In the genomic region with DNA sequence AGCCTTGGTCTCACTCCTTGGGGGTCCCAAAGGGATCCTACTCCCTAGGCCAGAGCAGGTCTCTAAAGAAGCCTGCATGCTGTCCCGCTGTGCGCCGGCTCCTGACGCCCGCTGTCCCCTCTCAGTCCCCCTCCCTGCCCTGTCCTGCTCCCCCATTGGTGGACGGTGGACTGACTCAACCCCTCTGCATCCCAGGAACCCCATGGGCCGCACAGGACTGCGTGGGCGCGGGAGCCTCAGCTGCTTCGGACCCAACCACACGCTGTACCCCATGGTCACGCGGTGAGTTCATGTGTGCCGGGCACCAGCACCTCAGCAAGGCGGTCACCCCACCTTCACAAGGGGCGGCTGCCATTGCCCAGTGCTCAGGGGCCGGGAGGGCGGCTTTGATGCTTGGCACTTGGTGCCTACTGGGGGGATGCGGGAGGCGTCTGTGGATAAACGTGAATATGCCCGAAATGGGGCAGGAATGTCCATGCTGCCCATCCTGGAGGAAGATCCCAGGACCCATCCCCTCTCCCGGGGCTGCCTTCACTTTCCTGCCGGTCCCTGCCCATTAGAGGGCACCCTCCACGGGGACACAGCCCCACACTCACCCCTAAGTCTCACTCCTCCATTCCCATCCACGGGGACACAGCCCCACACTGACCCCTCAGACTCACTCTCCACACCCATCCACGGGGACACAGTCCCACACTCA, we compare ENCODE assay signal across 1 cellular context.
TF ChIP-seq lines count a peak whose summit lies in the region.

No MANE protein-coding gene starts in this region.

TF ChIP-seq in HepG2, 621 proteins besides CTCF, POLR2A, EP300 and RAD21 (continued from another document):
- TF ChIP-seq, protein P1, sequence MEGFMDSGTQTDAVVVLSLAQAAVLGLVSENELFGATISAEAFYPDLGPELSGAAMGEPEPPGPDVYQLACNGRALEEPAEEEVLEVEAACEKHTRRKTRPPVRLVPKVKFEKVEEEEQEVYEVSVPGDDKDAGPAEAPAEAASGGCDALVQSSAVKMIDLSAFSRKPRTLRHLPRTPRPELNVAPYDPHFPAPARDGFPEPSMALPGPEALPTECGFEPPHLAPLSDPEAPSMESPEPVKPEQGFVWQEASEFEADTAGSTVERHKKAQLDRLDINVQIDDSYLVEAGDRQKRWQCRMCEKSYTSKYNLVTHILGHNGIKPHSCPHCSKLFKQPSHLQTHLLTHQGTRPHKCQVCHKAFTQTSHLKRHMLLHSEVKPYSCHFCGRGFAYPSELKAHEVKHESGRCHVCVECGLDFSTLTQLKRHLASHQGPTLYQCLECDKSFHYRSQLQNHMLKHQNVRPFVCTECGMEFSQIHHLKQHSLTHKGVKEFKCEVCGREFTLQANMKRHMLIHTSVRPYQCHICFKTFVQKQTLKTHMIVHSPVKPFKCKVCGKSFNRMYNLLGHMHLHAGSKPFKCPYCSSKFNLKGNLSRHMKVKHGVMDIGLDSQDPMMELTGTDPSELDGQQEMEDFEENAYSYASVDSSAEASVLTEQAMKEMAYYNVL (CRISPR knock-in tag; IDR thresholded peaks at IDR 0.05; ENCODE audit: borderline replicate concordance), result no peak
- TF ChIP-seq, protein P2, sequence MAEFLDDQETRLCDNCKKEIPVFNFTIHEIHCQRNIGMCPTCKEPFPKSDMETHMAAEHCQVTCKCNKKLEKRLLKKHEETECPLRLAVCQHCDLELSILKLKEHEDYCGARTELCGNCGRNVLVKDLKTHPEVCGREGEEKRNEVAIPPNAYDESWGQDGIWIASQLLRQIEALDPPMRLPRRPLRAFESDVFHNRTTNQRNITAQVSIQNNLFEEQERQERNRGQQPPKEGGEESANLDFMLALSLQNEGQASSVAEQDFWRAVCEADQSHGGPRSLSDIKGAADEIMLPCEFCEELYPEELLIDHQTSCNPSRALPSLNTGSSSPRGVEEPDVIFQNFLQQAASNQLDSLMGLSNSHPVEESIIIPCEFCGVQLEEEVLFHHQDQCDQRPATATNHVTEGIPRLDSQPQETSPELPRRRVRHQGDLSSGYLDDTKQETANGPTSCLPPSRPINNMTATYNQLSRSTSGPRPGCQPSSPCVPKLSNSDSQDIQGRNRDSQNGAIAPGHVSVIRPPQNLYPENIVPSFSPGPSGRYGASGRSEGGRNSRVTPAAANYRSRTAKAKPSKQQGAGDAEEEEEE (CRISPR knock-in tag; IDR thresholded peaks at IDR 0.05; ENCODE audit: borderline replicate concordance), result no peak
- TF ChIP-seq MLLT10 (CRISPR knock-in tag; IDR thresholded peaks at IDR 0.05), result no peak
- TF ChIP-seq RBM22 (optimal IDR thresholded peaks at IDR 0.05; ENCODE audit: low read length), result no peak
- TF ChIP-seq DR1 (CRISPR knock-in tag; IDR thresholded peaks at IDR 0.05), result no peak
- TF ChIP-seq ZNF775 (CRISPR knock-in tag; IDR thresholded peaks at IDR 0.05; ENCODE audit: borderline replicate concordance), result no peak
- TF ChIP-seq CHD2 (IDR thresholded peaks at IDR 0.05; ENCODE audit: low read depth, low read length), result no peak
- TF ChIP-seq KDM5A (IDR thresholded peaks at IDR 0.05; ENCODE audit: borderline replicate concordance, low read length), result no peak
- TF ChIP-seq, protein P3, sequence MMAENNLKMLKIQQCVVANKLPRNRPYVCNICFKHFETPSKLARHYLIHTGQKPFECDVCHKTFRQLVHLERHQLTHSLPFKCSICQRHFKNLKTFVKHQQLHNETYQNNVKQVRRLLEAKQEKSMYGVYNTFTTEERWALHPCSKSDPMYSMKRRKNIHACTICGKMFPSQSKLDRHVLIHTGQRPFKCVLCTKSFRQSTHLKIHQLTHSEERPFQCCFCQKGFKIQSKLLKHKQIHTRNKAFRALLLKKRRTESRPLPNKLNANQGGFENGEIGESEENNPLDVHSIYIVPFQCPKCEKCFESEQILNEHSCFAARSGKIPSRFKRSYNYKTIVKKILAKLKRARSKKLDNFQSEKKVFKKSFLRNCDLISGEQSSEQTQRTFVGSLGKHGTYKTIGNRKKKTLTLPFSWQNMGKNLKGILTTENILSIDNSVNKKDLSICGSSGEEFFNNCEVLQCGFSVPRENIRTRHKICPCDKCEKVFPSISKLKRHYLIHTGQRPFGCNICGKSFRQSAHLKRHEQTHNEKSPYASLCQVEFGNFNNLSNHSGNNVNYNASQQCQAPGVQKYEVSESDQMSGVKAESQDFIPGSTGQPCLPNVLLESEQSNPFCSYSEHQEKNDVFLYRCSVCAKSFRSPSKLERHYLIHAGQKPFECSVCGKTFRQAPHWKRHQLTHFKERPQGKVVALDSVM (CRISPR knock-in tag; IDR thresholded peaks at IDR 0.05), result no peak
- TF ChIP-seq MYC (CRISPR knock-in tag; IDR thresholded peaks at IDR 0.05; ENCODE audit: borderline replicate concordance), result no peak
- TF ChIP-seq, protein P4, sequence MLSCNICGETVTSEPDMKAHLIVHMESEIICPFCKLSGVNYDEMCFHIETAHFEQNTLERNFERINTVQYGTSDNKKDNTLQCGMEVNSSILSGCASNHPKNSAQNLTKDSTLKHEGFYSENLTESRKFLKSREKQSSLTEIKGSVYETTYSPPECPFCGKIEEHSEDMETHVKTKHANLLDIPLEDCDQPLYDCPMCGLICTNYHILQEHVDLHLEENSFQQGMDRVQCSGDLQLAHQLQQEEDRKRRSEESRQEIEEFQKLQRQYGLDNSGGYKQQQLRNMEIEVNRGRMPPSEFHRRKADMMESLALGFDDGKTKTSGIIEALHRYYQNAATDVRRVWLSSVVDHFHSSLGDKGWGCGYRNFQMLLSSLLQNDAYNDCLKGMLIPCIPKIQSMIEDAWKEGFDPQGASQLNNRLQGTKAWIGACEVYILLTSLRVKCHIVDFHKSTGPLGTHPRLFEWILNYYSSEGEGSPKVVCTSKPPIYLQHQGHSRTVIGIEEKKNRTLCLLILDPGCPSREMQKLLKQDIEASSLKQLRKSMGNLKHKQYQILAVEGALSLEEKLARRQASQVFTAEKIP (CRISPR knock-in tag; IDR thresholded peaks at IDR 0.05; ENCODE audit: borderline replicate concordance), result no peak
- TF ChIP-seq NCOA5 (CRISPR knock-in tag; IDR thresholded peaks at IDR 0.05), result no peak
- no peak for TF ChIP-seq ZSCAN20 (CRISPR knock-in tag; IDR thresholded peaks at IDR 0.05; ENCODE audit: borderline replicate concordance)
- no peak for TF ChIP-seq BRD4 (CRISPR knock-in tag; IDR thresholded peaks at IDR 0.05)
- TF ChIP-seq KAT7 (CRISPR knock-in tag; IDR thresholded peaks at IDR 0.05; ENCODE audit: borderline replicate concordance), result no peak
TF ChIP-seq in HepG2: peak in this region for 0.
